Comparison of ENCODE assay signal across 7 cellular contexts in genomic region chr17:82775033-82775823, GRCh38. TPM values are rescaled to one million over a fixed set of nuclear protein-coding genes. Genes with fewer than 3 reads are reported as not detected.
A peak's percentile ranks its signal among the peaks of the same experiment; 100 is the strongest.
DNase-seq lines count a peak whose midpoint lies in the region; ATAC-seq and TF ChIP-seq lines count a peak whose summit lies in the region.

No MANE protein-coding gene starts in this region.

- no peak overlapping the region for H2BK12ac ChIP-seq in trophoblast cell (ENCODE audit: low read length)

- H3K18ac ChIP-seq in trophoblast cell (ENCODE audit: low read length), result no peak overlapping the region

- H3K79me2 ChIP-seq in trophoblast cell (ENCODE audit: control insufficient read depth, insufficient read depth, low read length, poor library complexity), result no peaks in the 10 kb centered on the region

- H2AFZ ChIP-seq in trophoblast cell (ENCODE audit: insufficient read depth, low read length, poor library complexity), result no peak overlapping the region

- no peak overlapping the region for H3K4me2 ChIP-seq in trophoblast cell (ENCODE audit: low read length)

- H3K4me1 ChIP-seq in trophoblast cell (ENCODE audit: control insufficient read depth in 1 of 2, insufficient read depth in 2 of 2, low read length in 2 of 2), result no peaks in the 10 kb centered on the region

- no peak overlapping the region for H3K4me3 ChIP-seq in trophoblast cell (ENCODE audit: low read depth, low read length)

- peak; percentile 82 for TF ChIP-seq CTCF in GM12874 (IDR thresholded peaks at IDR 0.05; ENCODE audit: insufficient read depth, low read depth, low read length)

- H3K9ac ChIP-seq in trophoblast cell (ENCODE audit: low read length), result no peak overlapping the region

- H2BK120ac ChIP-seq in trophoblast cell (ENCODE audit: insufficient read depth, low read length, poor library complexity), result no peak overlapping the region

- H2BK5ac ChIP-seq in trophoblast cell (ENCODE audit: low read depth, low read length, poor library complexity), result no peak overlapping the region

- H4K8ac ChIP-seq in trophoblast cell (ENCODE audit: low read depth, low read length), result no peak overlapping the region

- ATAC-seq in Right ventricle myocardium inferior (peak; percentile 62), HG03175 (IDR thresholded peaks at IDR 0.05; ENCODE audit: unreplicated experiment) (no peak), GM18861 (IDR thresholded peaks at IDR 0.05; ENCODE audit: unreplicated experiment) (no peak)

- no peak overlapping the region for H3K23ac ChIP-seq in trophoblast cell (ENCODE audit: low read length)

- H3K9me3 ChIP-seq in trophoblast cell (ENCODE audit: insufficient read depth, low read depth, low read length), result peaks cover 2% of the 10 kb centered on the region

- DNase-seq in NCI-H345 treated with DMSO at 0.1 percent for 48 hours (lab: John Stamatoyannopoulos, UW; ENCODE audit: unreplicated experiment) (peak; percentile 55), Right ventricle myocardium inferior (ENCODE audit: missing footprints) (peak; percentile 85), trophoblast cell (peak; percentile 57 to 83)
- peak; percentile 43 for DNase-seq in activated naive CD4-positive, alpha-beta T cell treated with Interleukin-2 at 50 U/mL for 16 hours

- no peak overlapping the region for H3K14ac ChIP-seq in trophoblast cell (ENCODE audit: low read length)

- H3K4ac ChIP-seq in trophoblast cell (ENCODE audit: low read depth, low read length), result no peak overlapping the region

- intact Hi-C loops in Right ventricle myocardium inferior (cut with DNase I), result loop anchor here (2.0 to 10.0 kb wide), 2 partner anchors 106 to 420 kb away; partner anchors contain the start of gene TEX19

- WGBS in trophoblast cell (ENCODE audit: extremely low coverage, insufficient coverage, insufficient read length), result no CpG with 5 or more reads among the region's 32 CpGs

- no peak overlapping the region for H2AK5ac ChIP-seq in trophoblast cell (ENCODE audit: low read length)

- peaks cover 16 to 22% of the 10 kb centered on the region in 2 experiments for H3K36me3 ChIP-seq in trophoblast cell (ENCODE audit: control insufficient read depth in 1 of 2, insufficient read depth in 2 of 2, low read length in 2 of 2)

- H3K79me1 ChIP-seq in trophoblast cell (ENCODE audit: low read length), result no peaks in the 10 kb centered on the region

- no peak overlapping the region for H4K91ac ChIP-seq in trophoblast cell (ENCODE audit: low read depth, low read length)

- H3K27me3 ChIP-seq in trophoblast cell (ENCODE audit: insufficient read depth, low read length), result no peaks in the 10 kb centered on the region

- no peak overlapping the region for H3K27ac ChIP-seq in trophoblast cell (ENCODE audit: low read depth, low read length)

- H4K12ac ChIP-seq in trophoblast cell (ENCODE audit: low read depth, low read length), result no peak overlapping the region

RNA-seq across cellular contexts. Expression of gene TBCD, which starts 23.4 kb away (rescaled TPM):
- total RNA-seq in Right ventricle myocardium inferior, result 43.4 TPM
- 29.8 and 31.3 TPM in 2 replicates for polyA plus RNA-seq in trophoblast cell (2013)

RNA-seq across cellular contexts. Expression of gene FN3K, which starts 39.8 kb away (rescaled TPM):
- total RNA-seq in Right ventricle myocardium inferior, result 78.3 TPM
- 7.2 and 7.5 TPM in 2 replicates for polyA plus RNA-seq in trophoblast cell (2013)

RNA-seq across cellular contexts. Expression of gene FN3KRP, which starts 58.7 kb away (rescaled TPM):
- total RNA-seq in Right ventricle myocardium inferior, result 13.0 TPM
- 19.3 and 19.5 TPM in 2 replicates for polyA plus RNA-seq in trophoblast cell (2013)
